ENCODE assay signal across 12 cellular contexts in genomic region chr2:230439590-230439989, GRCh38. TPM values are rescaled to one million over a fixed set of nuclear protein-coding genes. Genes with fewer than 3 reads are reported as not detected.
DNase-seq lines count a peak whose midpoint lies in the region; ATAC-seq and TF ChIP-seq lines count a peak whose summit lies in the region.
"Had no signal": no experiment of that assay in that cellular context is flagged by ENCODE, and none has a peak within 500 bp of the region (broad histone marks: within the 10 kb centered on the region; RNA-seq: fewer than 3 reads in every experiment).

No MANE protein-coding gene starts in this region.

- H3K4me1 Mint-ChIP-seq in activated CD4-positive, alpha-beta T cell treated with anti-CD3 and anti-CD28 coated beads, Interleukin-2, amount 10 ng/mL, durations not matched to agents 7 days and 5 days: peaks cover 61% of the 10 kb centered on the region
- H3K4me1 Mint-ChIP-seq in stimulated activated naive B cell treated with anti-CD40 and anti-IgM and Interleukin-4, amounts not matched to agents 10 μg/mL and 1 μg/mL and 100 μg/mL, for 72 hours: peaks cover 28 to 55% of the 10 kb centered on the region in 2 donors

- intact Hi-C loops in upper lobe of right lung (cut with DNase I): no loop called here

- no peaks in the 10 kb centered on the region for H3K27me3 ChIP-seq in brain microvascular endothelial cell (replicated peaks)
- H3K27me3 ChIP-seq in upper lobe of right lung: no peaks in the 10 kb centered on the region
- H3K27me3 ChIP-seq: MG63, testis had no signal

- peak overlapping the region; percentile 37 for H3K27ac ChIP-seq in brain microvascular endothelial cell
- no peak overlapping the region for H3K27ac ChIP-seq in upper lobe of right lung
- H3K27ac ChIP-seq: epithelial cell of prostate, left ventricle myocardium inferior, testis had no signal

- peaks cover 21% of the 10 kb centered on the region for H3K9me3 Mint-ChIP-seq in activated CD4-positive, alpha-beta T cell treated with anti-CD3 and anti-CD28 coated beads, Interleukin-2, amount 10 ng/mL, durations not matched to agents 7 days and 5 days
- peaks cover 4% of the 10 kb centered on the region in 2 donors for H3K9me3 Mint-ChIP-seq in stimulated activated naive B cell treated with anti-CD40 and anti-IgM and Interleukin-4, amounts not matched to agents 10 μg/mL and 1 μg/mL and 100 μg/mL, for 72 hours

- H3K36me3 ChIP-seq in brain microvascular endothelial cell (replicated peaks) (peaks cover 15% of the 10 kb centered on the region), upper lobe of right lung (peaks cover 31% of the 10 kb centered on the region)

- peaks cover 34% of the 10 kb centered on the region for H3K4me1 ChIP-seq in upper lobe of right lung
- H3K4me1 ChIP-seq: testis had no signal

- no peak for DNase-seq in activated CD4-positive, alpha-beta T cell treated with anti-CD3 and anti-CD28 coated beads, Interleukin-2, amount 10 ng/mL, durations not matched to agents 7 days and 5 days
- no peak for DNase-seq in activated CD4-positive, alpha-beta T cell treated with anti-CD3 and anti-CD28 coated beads, Interleukin-2, amount 50 U/mL, for 1 hour
- DNase-seq in NOMO-1 treated with DMSO at 0.1 percent for 48 hours (lab: John Stamatoyannopoulos, UW; ENCODE audit: unreplicated experiment) (peak; percentile 76), brain microvascular endothelial cell (no peak), NCI-H82 (lab: John Stamatoyannopoulos, UW) (no peak), upper lobe of right lung (no peak)
- no peak for DNase-seq in stimulated activated naive B cell treated with anti-CD40 and anti-IgM and Interleukin-4, amounts not matched to agents 10 μg/mL and 1 μg/mL and 100 μg/mL, for 72 hours
- DNase-seq: left ventricle myocardium inferior, MG63, testis had no signal

- peak; percentile 77 to 80 for ATAC-seq in stimulated activated naive B cell treated with anti-CD40 and anti-IgM and Interleukin-4, amounts not matched to agents 10 μg/mL and 1 μg/mL and 100 μg/mL, for 72 hours (replicated peaks)
- ATAC-seq in HG03095 (IDR thresholded peaks at IDR 0.05; ENCODE audit: unreplicated experiment) (no peak), upper lobe of right lung (no peak)

- peaks cover 86% of the 10 kb centered on the region for H3K36me3 Mint-ChIP-seq in activated CD4-positive, alpha-beta T cell treated with anti-CD3 and anti-CD28 coated beads, Interleukin-2, amount 10 ng/mL, durations not matched to agents 7 days and 5 days (ENCODE audit: low read depth)
- peaks cover 44 to 73% of the 10 kb centered on the region in 2 donors for H3K36me3 Mint-ChIP-seq in stimulated activated naive B cell treated with anti-CD40 and anti-IgM and Interleukin-4, amounts not matched to agents 10 μg/mL and 1 μg/mL and 100 μg/mL, for 72 hours

- peak overlapping the region; percentile 86 for H3K27ac Mint-ChIP-seq in activated CD4-positive, alpha-beta T cell treated with anti-CD3 and anti-CD28 coated beads, Interleukin-2, amount 10 ng/mL, durations not matched to agents 7 days and 5 days
- H3K27ac Mint-ChIP-seq in stimulated activated naive B cell treated with anti-CD40 and anti-IgM and Interleukin-4, amounts not matched to agents 10 μg/mL and 1 μg/mL and 100 μg/mL, for 72 hours: peak overlapping the region; percentile 97

- peak overlapping the region; percentile 60 for H3K4me3 Mint-ChIP-seq in activated CD4-positive, alpha-beta T cell treated with anti-CD3 and anti-CD28 coated beads, Interleukin-2, amount 10 ng/mL, durations not matched to agents 7 days and 5 days
- peak overlapping the region; percentile 68 to 77 for H3K4me3 Mint-ChIP-seq in stimulated activated naive B cell treated with anti-CD40 and anti-IgM and Interleukin-4, amounts not matched to agents 10 μg/mL and 1 μg/mL and 100 μg/mL, for 72 hours

- CTCF ChIA-PET in activated CD4-positive, alpha-beta T cell treated with anti-CD3 and anti-CD28 coated beads, Interleukin-2, amount 10 ng/mL, durations not matched to agents 7 days and 5 days (lab: Charles Lee): no interaction called here

- no peaks in the 10 kb centered on the region for H3K9me3 ChIP-seq in upper lobe of right lung
- H3K9me3 ChIP-seq: testis had no signal

- in situ Hi-C loops in brain microvascular endothelial cell (cut with HindIII; ENCODE audit: low pct_ligation_motif_present, low sequenced_read_pairs): no loop called here

- POLR2A ChIA-PET in activated CD4-positive, alpha-beta T cell treated with anti-CD3 and anti-CD28 coated beads, Interleukin-2, amount 10 ng/mL, durations not matched to agents 7 days and 5 days (lab: Charles Lee): no interaction called here

- H3K4me3 ChIP-seq in brain microvascular endothelial cell (ENCODE audit: low read depth, low read length): no peak overlapping the region
- no peak overlapping the region for H3K4me3 ChIP-seq in upper lobe of right lung
- H3K4me3 ChIP-seq: left ventricle myocardium inferior, MG63, testis had no signal

- H3K27me3 Mint-ChIP-seq in activated CD4-positive, alpha-beta T cell treated with anti-CD3 and anti-CD28 coated beads, Interleukin-2, amount 10 ng/mL, durations not matched to agents 7 days and 5 days: no peaks in the 10 kb centered on the region
- H3K27me3 Mint-ChIP-seq in stimulated activated naive B cell treated with anti-CD40 and anti-IgM and Interleukin-4, amounts not matched to agents 10 μg/mL and 1 μg/mL and 100 μg/mL, for 72 hours: no peaks in the 10 kb centered on the region

- TF ChIP-seq CTCF in brain microvascular endothelial cell (IDR thresholded peaks at IDR 0.05; ENCODE audit: low read depth, low read length, missing control alignments) (no peak), upper lobe of right lung (IDR thresholded peaks at IDR 0.05) (no peak)

RNA-seq across cellular contexts. Expression of gene SP100, which starts 23.6 kb away (rescaled TPM):
- 100 to 1,000 TPM; 364 to 392 TPM for total RNA-seq in activated CD4-positive, alpha-beta T cell treated with anti-CD3 and anti-CD28 coated beads, Interleukin-2, amount 10 ng/mL, durations not matched to agents 7 days and 5 days
- total RNA-seq in upper lobe of right lung: 156 TPM

Comparison
In these comparisons a context has a peak if more than half of its experiments do, and no peak if none do; other contexts are left out.
1. ATAC-seq: peak in stimulated activated naive B cell treated with anti-CD40 and anti-IgM and Interleukin-4, amounts not matched to agents 10 μg/mL and 1 μg/mL and 100 μg/mL, for 72 hours (2 of 2); none in HG03095 (single experiment) and upper lobe of right lung (single experiment).